In genomic region chr9:93119703-93119952, GRCh38 we compare ENCODE assay signal across 11 cellular contexts. TPM values are rescaled to one million over a fixed set of nuclear protein-coding genes. Genes with fewer than 3 reads are reported as not detected.
DNase-seq lines count a peak whose midpoint lies in the region; ATAC-seq and TF ChIP-seq lines count a peak whose summit lies in the region.
"Had no signal": no experiment of that assay in that cellular context is flagged by ENCODE, and none has a peak within 500 bp of the region (broad histone marks: within the 10 kb centered on the region; RNA-seq: fewer than 3 reads in every experiment).

No MANE protein-coding gene starts in this region.

- no peak overlapping the region for H3K27ac ChIP-seq in HEK293 (ENCODE audit: extremely low read depth, low read depth, low read length)
- peak overlapping the region; percentile 65 to 93 for H3K27ac ChIP-seq in left lung

- no peaks in the 10 kb centered on the region for H3K27me3 Mint-ChIP-seq in activated CD8-positive, alpha-beta T cell treated with anti-CD3 and anti-CD28 coated beads, Interleukin-2, amount 10 ng/mL, durations not matched to agents 7 days and 5 days (ENCODE audit: low read depth)
- no peaks in the 10 kb centered on the region for H3K27me3 Mint-ChIP-seq in stimulated activated naive B cell treated with anti-CD40 and anti-IgM and Interleukin-4, amounts not matched to agents 10 μg/mL and 1 μg/mL and 100 μg/mL, for 72 hours

- no peak overlapping the region for H3K4me3 Mint-ChIP-seq in activated CD8-positive, alpha-beta T cell treated with anti-CD3 and anti-CD28 coated beads, Interleukin-2, amount 10 ng/mL, durations not matched to agents 7 days and 5 days
- H3K4me3 Mint-ChIP-seq in stimulated activated naive B cell treated with anti-CD40 and anti-IgM and Interleukin-4, amounts not matched to agents 10 μg/mL and 1 μg/mL and 100 μg/mL, for 72 hours = peak overlapping the region; percentile 13 to 57

- peaks cover 3% of the 10 kb centered on the region; the same call in 1 of the 2 replicates for H3K4me1 ChIP-seq in HEK293 (ENCODE audit: control insufficient read depth, insufficient read depth, low read length)
- peaks cover 10 to 82% of the 10 kb centered on the region in 2 donors for H3K4me1 ChIP-seq in left lung
- H3K4me1 ChIP-seq: HAP-1 had no signal

- H3K4me3 ChIP-seq in HEK293 (ENCODE audit: low read depth, low read length) (no peak overlapping the region), left lung (no peak overlapping the region)
- H3K4me3 ChIP-seq: dorsolateral prefrontal cortex, HAP-1 had no signal

- H3K4me1 Mint-ChIP-seq in activated CD8-positive, alpha-beta T cell treated with anti-CD3 and anti-CD28 coated beads, Interleukin-2, amount 10 ng/mL, durations not matched to agents 7 days and 5 days (ENCODE audit: low read depth) = peaks cover 24% of the 10 kb centered on the region
- peaks cover 29 to 42% of the 10 kb centered on the region in 2 donors for H3K4me1 Mint-ChIP-seq in stimulated activated naive B cell treated with anti-CD40 and anti-IgM and Interleukin-4, amounts not matched to agents 10 μg/mL and 1 μg/mL and 100 μg/mL, for 72 hours

- peaks cover 8% of the 10 kb centered on the region for H3K36me3 Mint-ChIP-seq in activated CD8-positive, alpha-beta T cell treated with anti-CD3 and anti-CD28 coated beads, Interleukin-2, amount 10 ng/mL, durations not matched to agents 7 days and 5 days (ENCODE audit: low read depth)
- H3K36me3 Mint-ChIP-seq in stimulated activated naive B cell treated with anti-CD40 and anti-IgM and Interleukin-4, amounts not matched to agents 10 μg/mL and 1 μg/mL and 100 μg/mL, for 72 hours = peaks cover 46 to 56% of the 10 kb centered on the region in 2 donors

- peak; percentile 5 for ATAC-seq in activated CD8-positive, alpha-beta T cell treated with anti-CD3 and anti-CD28 coated beads, Interleukin-2, amount 10 ng/mL, durations not matched to agents 7 days and 5 days
- ATAC-seq in left lung = no peak
- no peak for ATAC-seq in stimulated activated naive B cell treated with anti-CD40 and anti-IgM and Interleukin-4, amounts not matched to agents 10 μg/mL and 1 μg/mL and 100 μg/mL, for 72 hours (replicated peaks)

- peak overlapping the region; percentile 89 for H3K27ac Mint-ChIP-seq in activated CD8-positive, alpha-beta T cell treated with anti-CD3 and anti-CD28 coated beads, Interleukin-2, amount 10 ng/mL, durations not matched to agents 7 days and 5 days
- peak overlapping the region; percentile 92 for H3K27ac Mint-ChIP-seq in stimulated activated naive B cell treated with anti-CD40 and anti-IgM and Interleukin-4, amounts not matched to agents 10 μg/mL and 1 μg/mL and 100 μg/mL, for 72 hours

- TF ChIP-seq CTCF in HEK293 (tag by site-specific recombination; IDR thresholded peaks at IDR 0.05) = no peak
- TF ChIP-seq CTCF in left lung (IDR thresholded peaks at IDR 0.05) = no peak

- H3K9me3 Mint-ChIP-seq in activated CD8-positive, alpha-beta T cell treated with anti-CD3 and anti-CD28 coated beads, Interleukin-2, amount 10 ng/mL, durations not matched to agents 7 days and 5 days (ENCODE audit: insufficient read depth) = no peaks in the 10 kb centered on the region
- no peaks in the 10 kb centered on the region for H3K9me3 Mint-ChIP-seq in stimulated activated naive B cell treated with anti-CD40 and anti-IgM and Interleukin-4, amounts not matched to agents 10 μg/mL and 1 μg/mL and 100 μg/mL, for 72 hours

- no peaks in the 10 kb centered on the region for H3K27me3 ChIP-seq in left lung
- H3K27me3 ChIP-seq: dorsolateral prefrontal cortex had no signal

- POLR2A ChIA-PET in HEK293 (lab: Yijun Ruan, JAX) = interaction anchor here (1.0 to 2.7 kb wide), 4 partner anchors 9 to 334 kb away, joined by 3 to 23 read pairs (median 8); partner anchors contain the start of genes CARD19, FAM120AOS and NINJ1
- POLR2A ChIA-PET in activated CD8-positive, alpha-beta T cell treated with anti-CD3 and anti-CD28 coated beads, Interleukin-2, amount 10 ng/mL, durations not matched to agents 7 days and 5 days (lab: Charles Lee) = interaction anchor here (1.3 to 2.1 kb wide), 3 partner anchors 10 to 19 kb away, joined by 4 to 11 read pairs (median 6); partner anchors contain the start of gene NINJ1

- no peak for DNase-seq in activated CD8-positive, alpha-beta T cell treated with anti-CD3 and anti-CD28 coated beads, Interleukin-2, amount 10 ng/mL, durations not matched to agents 7 days and 5 days
- DNase-seq in left lung (no peak), OCI-M1 (lab: John Stamatoyannopoulos, UW) (no peak), NCI-H345 (lab: John Stamatoyannopoulos, UW) (no peak), D341Med (ENCODE audit: low spot score) (no peak)
- no peak for DNase-seq in stimulated activated naive B cell treated with anti-CD40 and anti-IgM and Interleukin-4, amounts not matched to agents 10 μg/mL and 1 μg/mL and 100 μg/mL, for 72 hours
- DNase-seq in central memory CD4-positive, alpha-beta T cell = no peak
- DNase-seq: NCI-H1930 had no signal

- peaks cover 0 to 24% of the 10 kb centered on the region in 2 experiments; a peak in 1 of 3 replicates for H3K36me3 ChIP-seq in HEK293 (ENCODE audit: control insufficient read depth in 2 of 2, insufficient read depth in 1 of 2, low read length in 2 of 2)
- H3K36me3 ChIP-seq in left lung = peaks cover 0 to 40% of the 10 kb centered on the region in 2 donors
- H3K36me3 ChIP-seq: HAP-1 had no signal

- H3K9me3 ChIP-seq in HEK293 (ENCODE audit: control insufficient read depth, insufficient read depth, low read depth, low read length) = no peaks in the 10 kb centered on the region
- no peaks in the 10 kb centered on the region for H3K9me3 ChIP-seq in left lung
- H3K9me3 ChIP-seq: HAP-1 had no signal

- intact Hi-C loops in left lung (cut with DNase I) = no loop called here

- CTCF ChIA-PET in HEK293 (lab: Yijun Ruan, JAX) = interaction anchor here (0.9 to 4.0 kb wide), 7 partner anchors 10 to 197 kb away, joined by 3 to 43 read pairs (median 6); partner anchors contain the start of gene NINJ1
- CTCF ChIA-PET in activated CD8-positive, alpha-beta T cell treated with anti-CD3 and anti-CD28 coated beads, Interleukin-2, amount 10 ng/mL, durations not matched to agents 7 days and 5 days (lab: Charles Lee) = interaction anchor here (0.8 to 5.1 kb wide), 15 partner anchors 10 to 447 kb away, joined by 3 to 57 read pairs (median 4); partner anchors contain the start of gene NINJ1

TF ChIP-seq in HEK293, 187 proteins besides CTCF, POLR2A, EP300 and RAD21:
- TF ChIP-seq ZFHX2 (tag by site-specific recombination; conservative IDR thresholded peaks at IDR 0.05) (0 out of 2 replicates have a peak, but pooled peaks have one; percentile 31), ZNF560 (tag by site-specific recombination; IDR thresholded peaks at IDR 0.05; ENCODE audit: borderline replicate concordance) (no peak), EGR2 (tag by site-specific recombination; IDR thresholded peaks at IDR 0.05; ENCODE audit: low read depth) (0 out of 2 replicates have a peak, but pooled peaks have one; percentile 5)

RNA-seq across cellular contexts. Expression of gene NINJ1, which starts 14.4 kb away (rescaled TPM):
- 10 to 100 TPM; 20.8 to 21.1 TPM for total RNA-seq in activated CD8-positive, alpha-beta T cell treated with anti-CD3 and anti-CD28 coated beads, Interleukin-2, amount 10 ng/mL, durations not matched to agents 7 days and 5 days
- total RNA-seq in left lung = 10 to 100 TPM; 77.9 to 83.5 TPM

RNA-seq across cellular contexts. Expression of gene CARD19, which starts 23.6 kb away (rescaled TPM):
- 10 to 100 TPM; 51.7 to 55.4 TPM for total RNA-seq in activated CD8-positive, alpha-beta T cell treated with anti-CD3 and anti-CD28 coated beads, Interleukin-2, amount 10 ng/mL, durations not matched to agents 7 days and 5 days
- 10 to 100 TPM; 27.7 to 43.0 TPM for total RNA-seq in left lung
